Comparison of ENCODE assay signal across 11 cellular contexts in genomic region chr2:9627310-9627709, GRCh38. TPM values are rescaled to one million over a fixed set of nuclear protein-coding genes. Genes with fewer than 3 reads are reported as not detected.
DNase-seq lines count a peak whose midpoint lies in the region; ATAC-seq and TF ChIP-seq lines count a peak whose summit lies in the region.
"Had no signal": no experiment of that assay in that cellular context is flagged by ENCODE, and none has a peak within 500 bp of the region (broad histone marks: within the 10 kb centered on the region; RNA-seq: fewer than 3 reads in every experiment).

No MANE protein-coding gene starts in this region.

- CTCF ChIA-PET in activated CD4-positive, alpha-beta T cell treated with anti-CD3 and anti-CD28 coated beads, Interleukin-2, amount 10 ng/mL, durations not matched to agents 7 days and 5 days (lab: Charles Lee), result no interaction called here

- WGBS in heart left ventricle, 4 donors, result 72 to 74% (median 73%) methylated on average over 2 of the region's 2 CpGs

- peak overlapping the region; percentile 95 for H3K4me3 Mint-ChIP-seq in activated CD4-positive, alpha-beta T cell treated with anti-CD3 and anti-CD28 coated beads, Interleukin-2, amount 10 ng/mL, durations not matched to agents 7 days and 5 days
- H3K4me3 Mint-ChIP-seq in glutamatergic neuron (ENCODE audit: unreplicated experiment) (peak overlapping the region; percentile 91), type B pancreatic cell (peak overlapping the region; percentile 98)

- POLR2A ChIA-PET in activated CD4-positive, alpha-beta T cell treated with anti-CD3 and anti-CD28 coated beads, Interleukin-2, amount 10 ng/mL, durations not matched to agents 7 days and 5 days (lab: Charles Lee), result no interaction called here

- H3K36me3 ChIP-seq in left ventricle myocardium inferior (peaks cover 26% of the 10 kb centered on the region), heart left ventricle (peaks cover 0 to 53% (median 25%) of the 10 kb centered on the region in 9 donors)

- intact Hi-C loops in left ventricle myocardium inferior (cut with micrococcal nuclease), result no loop called here
- intact Hi-C loops in heart left ventricle (cut with DNase I), result loop anchor here in 2 of 10 donors (10.0 kb wide), 2 partner anchors 73 to 153 kb away; partner anchors contain the start of genes ADAM17 (in 1 of the 2) and IAH1 (in 1 of the 2)

- ATAC-seq in heart left ventricle, result no peak

- H3K4me3 ChIP-seq in left ventricle myocardium inferior (peak overlapping the region; percentile 94), heart left ventricle (peak overlapping the region in 3 of 12 donors; percentile 81 to 94 (median 85))

- no peak for TF ChIP-seq POLR2A in heart left ventricle (IDR thresholded peaks at IDR 0.05)

- no peak for DNase-seq in left ventricle myocardium inferior
- DNase-seq in heart left ventricle, result no peak
- DNase-seq in activated CD4-positive, alpha-beta T cell treated with anti-CD3 and anti-CD28 coated beads, Interleukin-2, amount 10 ng/mL, durations not matched to agents 7 days and 5 days, result no peak
- DNase-seq in glutamatergic neuron, result no peak
- no peak for DNase-seq in type B pancreatic cell (ENCODE audit: extremely low spot score, unreplicated experiment)
- DNase-seq in DMS153 treated with DMSO at 0.1 percent for 48 hours (lab: John Stamatoyannopoulos, UW; ENCODE audit: unreplicated experiment), result no peak
- no peak for DNase-seq in NCI-H1092 (lab: John Stamatoyannopoulos, UW)
- no peak for DNase-seq in NCI-H526 (lab: John Stamatoyannopoulos, UW)
- DNase-seq: kidney glomerular epithelial cell, NCI-H2029 treated with DMSO at 0.1 percent for 48 hours, T1000 had no signal

- H3K4me1 Mint-ChIP-seq in activated CD4-positive, alpha-beta T cell treated with anti-CD3 and anti-CD28 coated beads, Interleukin-2, amount 10 ng/mL, durations not matched to agents 7 days and 5 days, result peaks cover 65% of the 10 kb centered on the region
- H3K4me1 Mint-ChIP-seq in glutamatergic neuron (ENCODE audit: low read depth, unreplicated experiment) (peaks cover 46% of the 10 kb centered on the region), type B pancreatic cell (ENCODE audit: unreplicated experiment) (peaks cover 56% of the 10 kb centered on the region)

- H3K4me1 ChIP-seq in left ventricle myocardium inferior (peaks cover 92% of the 10 kb centered on the region), heart left ventricle (peaks cover 0 to 82% (median 62%) of the 10 kb centered on the region in 12 donors)

- peaks cover 71% of the 10 kb centered on the region for H3K36me3 Mint-ChIP-seq in activated CD4-positive, alpha-beta T cell treated with anti-CD3 and anti-CD28 coated beads, Interleukin-2, amount 10 ng/mL, durations not matched to agents 7 days and 5 days (ENCODE audit: low read depth)
- H3K36me3 Mint-ChIP-seq in glutamatergic neuron (ENCODE audit: unreplicated experiment) (peaks cover 7% of the 10 kb centered on the region), type B pancreatic cell (peaks cover 66% of the 10 kb centered on the region)

- peaks cover 2% of the 10 kb centered on the region for H3K27me3 Mint-ChIP-seq in activated CD4-positive, alpha-beta T cell treated with anti-CD3 and anti-CD28 coated beads, Interleukin-2, amount 10 ng/mL, durations not matched to agents 7 days and 5 days
- H3K27me3 Mint-ChIP-seq in glutamatergic neuron (ENCODE audit: unreplicated experiment), result peaks cover 6% of the 10 kb centered on the region
- H3K27me3 Mint-ChIP-seq in type B pancreatic cell, result no peaks in the 10 kb centered on the region

- no peak overlapping the region for H3K27ac Mint-ChIP-seq in activated CD4-positive, alpha-beta T cell treated with anti-CD3 and anti-CD28 coated beads, Interleukin-2, amount 10 ng/mL, durations not matched to agents 7 days and 5 days
- H3K27ac Mint-ChIP-seq in glutamatergic neuron (ENCODE audit: unreplicated experiment) (no peak overlapping the region), type B pancreatic cell (peak overlapping the region; percentile 54)

- H3K27ac ChIP-seq in left ventricle myocardium inferior (replicated peaks) (no peak overlapping the region), heart left ventricle (no peak overlapping the region)

- TF ChIP-seq CTCF in left ventricle myocardium inferior (IDR thresholded peaks at IDR 0.05; ENCODE audit: borderline replicate concordance) (no peak), heart left ventricle (IDR thresholded peaks at IDR 0.05) (no peak), glutamatergic neuron (IDR thresholded peaks at IDR 0.05; ENCODE audit: partially characterized antibody, unreplicated experiment) (no peak), type B pancreatic cell (conservative IDR thresholded peaks at IDR 0.05) (no peak)

- H3K27me3 ChIP-seq in left ventricle myocardium inferior (ENCODE audit: low read depth), result no peaks in the 10 kb centered on the region
- H3K27me3 ChIP-seq in heart left ventricle, result no peaks in the 10 kb centered on the region

- H3K9me3 ChIP-seq in left ventricle myocardium inferior (replicated peaks), result no peaks in the 10 kb centered on the region
- no peaks in the 10 kb centered on the region for H3K9me3 ChIP-seq in heart left ventricle

- H3K9me3 Mint-ChIP-seq in activated CD4-positive, alpha-beta T cell treated with anti-CD3 and anti-CD28 coated beads, Interleukin-2, amount 10 ng/mL, durations not matched to agents 7 days and 5 days, result peaks cover 4% of the 10 kb centered on the region
- H3K9me3 Mint-ChIP-seq in glutamatergic neuron (ENCODE audit: unreplicated experiment) (peaks cover 16% of the 10 kb centered on the region), type B pancreatic cell (no peaks in the 10 kb centered on the region)

RNA-seq across cellular contexts. Expression of gene YWHAQ, which starts 3.5 kb away (rescaled TPM):
- total RNA-seq in left ventricle myocardium inferior (178 TPM), heart left ventricle (100 to 1,000 TPM; 169 to 310 (median 213) TPM), glutamatergic neuron (ENCODE audit: unreplicated experiment) (533 TPM), type B pancreatic cell (ENCODE audit: low replicate concordance) (318 and 354 TPM in 2 replicates)
- polyA plus RNA-seq in heart left ventricle, result 100 to 1,000 TPM in 1 of 2 donors, 10 to 100 TPM in 1; 91.0 to 249 TPM
- total RNA-seq in activated CD4-positive, alpha-beta T cell treated with anti-CD3 and anti-CD28 coated beads, Interleukin-2, amount 10 ng/mL, durations not matched to agents 7 days and 5 days, result 100 to 1,000 TPM; 308 to 322 TPM
